Comparison of ENCODE assay signal across 12 cellular contexts in the genomic region with DNA sequence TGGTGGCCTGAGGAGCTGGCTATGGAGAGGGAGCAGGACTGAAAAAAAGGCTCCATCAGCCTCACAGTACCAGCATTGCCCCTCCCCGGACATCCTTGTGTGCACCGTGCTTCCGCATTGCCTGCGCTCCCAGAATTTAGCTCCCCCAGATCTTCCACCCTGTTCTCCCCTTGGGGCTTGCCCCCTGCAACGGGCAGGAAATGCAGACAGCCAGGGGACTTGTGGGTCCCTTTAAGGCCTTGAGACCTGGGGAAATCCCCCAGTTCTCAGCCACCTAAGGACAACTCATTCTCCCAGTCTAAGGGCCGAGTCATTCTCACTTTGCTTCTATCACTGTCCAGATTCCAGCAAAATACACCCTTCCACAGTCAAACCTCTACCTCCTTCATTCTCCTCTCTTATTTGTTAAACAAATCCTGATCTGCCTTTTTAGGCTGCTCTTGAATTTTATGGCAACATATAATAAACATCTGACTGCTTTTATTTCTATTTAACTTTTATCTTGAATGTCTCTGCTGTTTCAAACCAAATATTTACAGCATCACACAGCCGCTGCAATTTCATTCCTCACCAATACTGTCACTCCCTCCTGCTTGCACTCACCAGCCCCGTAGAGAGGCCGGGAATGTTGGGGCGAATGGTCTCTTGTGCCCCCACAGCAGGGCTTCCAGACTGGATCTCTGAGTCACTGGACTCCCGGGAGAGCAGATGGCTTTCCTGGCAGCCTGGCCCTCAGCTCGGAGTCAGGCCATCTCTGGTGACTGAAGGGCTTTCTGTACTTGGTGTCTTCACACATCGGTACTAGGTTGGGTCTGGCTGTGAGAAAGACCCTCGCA.
DNase-seq lines count a peak whose midpoint lies in the region; ATAC-seq, FAIRE-seq and TF ChIP-seq lines count a peak whose summit lies in the region.
"Had no signal": no experiment of that assay in that cellular context is flagged by ENCODE, and none has a peak within 500 bp of the region (broad histone marks: within the 10 kb centered on the region; RNA-seq: fewer than 3 reads in every experiment).

No MANE protein-coding gene starts in this region.

- peaks cover 0 to 14% of the 10 kb centered on the region in 2 donors for H3K36me3 Mint-ChIP-seq in activated naive CD4-positive, alpha-beta T cell treated with anti-CD3 and anti-CD28 coated beads, Interleukin-2, amount 50 U/mL, for 72 hours
- H3K36me3 Mint-ChIP-seq in activated naive CD4-positive, alpha-beta T cell treated with anti-CD3 and anti-CD28 coated beads for 36 hours (ENCODE audit: low read depth) = no peaks in the 10 kb centered on the region
- peaks cover 2% of the 10 kb centered on the region for H3K36me3 Mint-ChIP-seq in astrocyte (ENCODE audit: low read depth, unreplicated experiment)
- H3K36me3 Mint-ChIP-seq: activated CD8-positive, alpha-beta memory T cell treated with anti-CD3 and anti-CD28 coated beads, Interleukin-2, amount 10 ng/mL, durations not matched to agents 7 days and 5 days; CD14-positive monocyte had no signal

- intact Hi-C loops in activated naive CD4-positive, alpha-beta T cell treated with anti-CD3 and anti-CD28 coated beads for 36 hours (cut with micrococcal nuclease) = no loop called here
- intact Hi-C loops in uterus (cut with DNase I; ENCODE audit: low total_unique reads) = no loop called here

- peaks cover 3 to 11% of the 10 kb centered on the region in 2 donors for H3K9me3 Mint-ChIP-seq in activated naive CD4-positive, alpha-beta T cell treated with anti-CD3 and anti-CD28 coated beads, Interleukin-2, amount 50 U/mL, for 72 hours
- no peaks in the 10 kb centered on the region for H3K9me3 Mint-ChIP-seq in activated naive CD4-positive, alpha-beta T cell treated with anti-CD3 and anti-CD28 coated beads for 36 hours
- H3K9me3 Mint-ChIP-seq in astrocyte (ENCODE audit: unreplicated experiment) = peaks cover 8% of the 10 kb centered on the region

- peaks cover 2% of the 10 kb centered on the region for H3K27me3 Mint-ChIP-seq in activated naive CD4-positive, alpha-beta T cell treated with anti-CD3 and anti-CD28 coated beads for 36 hours (ENCODE audit: low read depth)
- H3K27me3 Mint-ChIP-seq in astrocyte (ENCODE audit: low read depth, unreplicated experiment) = no peaks in the 10 kb centered on the region
- H3K27me3 Mint-ChIP-seq: activated CD8-positive, alpha-beta memory T cell treated with anti-CD3 and anti-CD28 coated beads, Interleukin-2, amount 10 ng/mL, durations not matched to agents 7 days and 5 days had no signal

- H3K9me3 ChIP-seq in astrocyte (ENCODE audit: insufficient read depth, low read depth, low read length) (no peaks in the 10 kb centered on the region), uterus (no peaks in the 10 kb centered on the region)

- H3K36me3 ChIP-seq in astrocyte (ENCODE audit: insufficient read depth, low read length) (no peaks in the 10 kb centered on the region), kidney epithelial cell (ENCODE audit: control insufficient read depth, insufficient read depth, low read length) (no peaks in the 10 kb centered on the region), uterus (no peaks in the 10 kb centered on the region)

- no peak for DNase-seq in activated naive CD4-positive, alpha-beta T cell treated with anti-CD3 and anti-CD28 coated beads, Interleukin-2, amount 50 U/mL, for 72 hours (ENCODE audit: low spot score in 2 of 2)
- no peak for DNase-seq in activated naive CD4-positive, alpha-beta T cell treated with anti-CD3 and anti-CD28 coated beads for 36 hours
- DNase-seq in astrocyte (ENCODE audit: low read depth) = peak; percentile 97
- DNase-seq in kidney epithelial cell (ENCODE audit: low read depth) = peak; percentile 50
- peak; percentile 19 to 33 for DNase-seq in uterus
- DNase-seq in NCI-H510A (lab: John Stamatoyannopoulos, UW) = no peak
- DNase-seq: activated CD8-positive, alpha-beta memory T cell treated with anti-CD3 and anti-CD28 coated beads, Interleukin-2, amount 10 ng/mL, durations not matched to agents 7 days and 5 days; OCI-M1 had no signal

- peaks cover 4% of the 10 kb centered on the region for H3K4me1 Mint-ChIP-seq in activated naive CD4-positive, alpha-beta T cell treated with anti-CD3 and anti-CD28 coated beads for 36 hours (ENCODE audit: low read depth)
- peaks cover 21% of the 10 kb centered on the region for H3K4me1 Mint-ChIP-seq in astrocyte (ENCODE audit: low read depth, unreplicated experiment)
- H3K4me1 Mint-ChIP-seq: activated CD8-positive, alpha-beta memory T cell treated with anti-CD3 and anti-CD28 coated beads, Interleukin-2, amount 10 ng/mL, durations not matched to agents 7 days and 5 days; CD14-positive monocyte had no signal

- no peak overlapping the region for H3K4me3 Mint-ChIP-seq in activated naive CD4-positive, alpha-beta T cell treated with anti-CD3 and anti-CD28 coated beads for 36 hours
- peak overlapping the region; percentile 29 for H3K4me3 Mint-ChIP-seq in astrocyte (ENCODE audit: unreplicated experiment)
- H3K4me3 Mint-ChIP-seq: activated CD8-positive, alpha-beta memory T cell treated with anti-CD3 and anti-CD28 coated beads, Interleukin-2, amount 10 ng/mL, durations not matched to agents 7 days and 5 days; CD14-positive monocyte had no signal

- FAIRE-seq in astrocyte (lab: Jason Lieb, UNC) = peak; percentile 87
- FAIRE-seq: GM18507 had no signal

- H3K4me3 ChIP-seq in astrocyte (ENCODE audit: insufficient read depth, low read depth, low read length) (peak overlapping the region; percentile 17), kidney epithelial cell (ENCODE audit: low read depth, low read length) (no peak overlapping the region), uterus (no peak overlapping the region)

- no peaks in the 10 kb centered on the region for H4K20me1 ChIP-seq in astrocyte (ENCODE audit: insufficient read depth, low read length)

- peak overlapping the region; percentile 48 for H2AFZ ChIP-seq in astrocyte (ENCODE audit: low read depth, low read length)

- no peak for TF ChIP-seq CTCF in astrocyte (IDR thresholded peaks at IDR 0.05; ENCODE audit: insufficient read depth, low read depth, low read length)
- TF ChIP-seq CTCF in kidney epithelial cell (IDR thresholded peaks at IDR 0.05; ENCODE audit: insufficient read depth, low read length, poor library complexity, severe bottlenecking) = no peak
- no peak for TF ChIP-seq CTCF in uterus (IDR thresholded peaks at IDR 0.05)

- peak overlapping the region; percentile 99 for H3K27ac ChIP-seq in astrocyte (ENCODE audit: low read depth, low read length)
- peak overlapping the region; percentile 53 to 70 for H3K27ac ChIP-seq in uterus

- H3K27me3 ChIP-seq in astrocyte (ENCODE audit: insufficient read depth, low read length) = no peaks in the 10 kb centered on the region
- no peaks in the 10 kb centered on the region for H3K27me3 ChIP-seq in kidney epithelial cell (ENCODE audit: control insufficient read depth, insufficient read depth, low read length)
- no peaks in the 10 kb centered on the region for H3K27me3 ChIP-seq in uterus

- ATAC-seq in activated naive CD4-positive, alpha-beta T cell treated with anti-CD3 and anti-CD28 coated beads, Interleukin-2, amount 50 U/mL, for 72 hours = peak; percentile 30 to 76
- ATAC-seq in HG03139 (IDR thresholded peaks at IDR 0.05; ENCODE audit: unreplicated experiment) (no peak), GM18505 (IDR thresholded peaks at IDR 0.05; ENCODE audit: unreplicated experiment) (no peak)
- ATAC-seq: activated CD8-positive, alpha-beta memory T cell treated with anti-CD3 and anti-CD28 coated beads, Interleukin-2, amount 10 ng/mL, durations not matched to agents 7 days and 5 days had no signal

- peak overlapping the region; percentile 77 for H3K4me2 ChIP-seq in astrocyte (ENCODE audit: low read length)

- TF ChIP-seq POLR2A in uterus (IDR thresholded peaks at IDR 0.05) = no peak
- TF ChIP-seq POLR2A in GM18505 (IDR thresholded peaks at IDR 0.05; ENCODE audit: borderline replicate concordance, extremely low read depth, insufficient read depth, insufficient read length) = no peak

- H3K27ac Mint-ChIP-seq in activated naive CD4-positive, alpha-beta T cell treated with anti-CD3 and anti-CD28 coated beads, Interleukin-2, amount 50 U/mL, for 72 hours = peak overlapping the region in 1 of 2 donors; percentile 26
- no peak overlapping the region for H3K27ac Mint-ChIP-seq in activated naive CD4-positive, alpha-beta T cell treated with anti-CD3 and anti-CD28 coated beads for 36 hours
- peak overlapping the region; percentile 100 for H3K27ac Mint-ChIP-seq in astrocyte (ENCODE audit: unreplicated experiment)
- H3K27ac Mint-ChIP-seq: activated CD8-positive, alpha-beta memory T cell treated with anti-CD3 and anti-CD28 coated beads, Interleukin-2, amount 10 ng/mL, durations not matched to agents 7 days and 5 days; CD14-positive monocyte had no signal

- H3K9ac ChIP-seq in astrocyte (ENCODE audit: low read length) = peak overlapping the region; percentile 88

- no peaks in the 10 kb centered on the region for H3K79me2 ChIP-seq in astrocyte (ENCODE audit: insufficient read depth, low read length)

- CTCF ChIA-PET in activated naive CD4-positive, alpha-beta T cell treated with anti-CD3 and anti-CD28 coated beads for 36 hours (lab: Charles Lee) = interaction anchor here (0.6 kb wide), 1 partner anchor 317 kb away, joined by 3 read pairs; no protein-coding TSS in a partner anchor

- H3K4me1 ChIP-seq in astrocyte (ENCODE audit: insufficient read depth, low read length) (peaks cover 27% of the 10 kb centered on the region), uterus (no peaks in the 10 kb centered on the region)

Comparison
In these comparisons a context has a peak if more than half of its experiments do, and no peak if none do; other contexts are left out.
1. ATAC-seq: peak in activated naive CD4-positive, alpha-beta T cell treated with anti-CD3 and anti-CD28 coated beads, Interleukin-2, amount 50 U/mL, for 72 hours (2 of 2); none in HG03139 (single experiment) and GM18505 (single experiment).
2. DNase-seq: peak in astrocyte (single experiment), kidney epithelial cell (single experiment) and uterus (2 of 2); none in activated naive CD4-positive, alpha-beta T cell treated with anti-CD3 and anti-CD28 coated beads, Interleukin-2, amount 50 U/mL, for 72 hours (0 of 2), activated naive CD4-positive, alpha-beta T cell treated with anti-CD3 and anti-CD28 coated beads for 36 hours (single experiment) and NCI-H510A (single experiment).